14 cellular contexts compared by ENCODE assay signal in the genomic region with DNA sequence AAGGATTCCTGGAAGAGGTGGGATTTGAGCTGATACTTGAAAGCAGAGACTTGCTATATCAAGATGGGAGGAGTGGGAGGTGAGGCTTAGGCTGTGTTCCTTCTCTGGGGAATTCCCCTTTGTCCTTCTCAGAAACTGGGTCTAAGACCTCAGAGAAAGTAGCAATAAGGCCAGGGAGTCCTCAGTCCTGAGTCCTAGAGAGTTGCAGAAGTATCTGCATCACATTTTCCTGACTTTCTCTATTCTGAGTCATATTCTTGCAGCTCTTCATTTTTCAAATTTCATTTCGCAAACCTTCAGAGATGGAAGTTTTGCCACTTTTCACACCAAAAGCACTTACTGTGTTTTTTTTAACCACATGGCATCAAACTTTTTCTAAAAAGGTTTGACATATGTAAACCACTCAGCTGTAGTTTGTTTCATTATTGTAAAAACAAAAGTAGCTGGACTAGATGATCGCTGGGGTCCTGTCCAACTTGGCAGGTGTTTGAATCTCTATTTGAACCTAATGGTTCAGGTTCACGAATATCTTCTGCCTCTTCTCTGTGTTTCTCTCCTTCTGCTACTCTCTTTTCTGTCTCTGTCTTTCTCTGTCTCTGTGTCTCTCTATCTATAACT. TPM values are rescaled to one million over a fixed set of nuclear protein-coding genes. Genes with fewer than 3 reads are reported as not detected.
DNase-seq lines count a peak whose midpoint lies in the region; ATAC-seq, FAIRE-seq and TF ChIP-seq lines count a peak whose summit lies in the region.
"Had no signal": no experiment of that assay in that cellular context is flagged by ENCODE, and none has a peak within 500 bp of the region (broad histone marks: within the 10 kb centered on the region; RNA-seq: fewer than 3 reads in every experiment).

No MANE protein-coding gene starts in this region.

- no peak for FAIRE-seq in RCC 7860 (lab: Jason Lieb, UNC)

- H3K27me3 ChIP-seq in ACC112 (ENCODE audit: insufficient read depth, low read length) (no peaks in the 10 kb centered on the region), breast epithelium (no peaks in the 10 kb centered on the region), MG63 (no peaks in the 10 kb centered on the region)
- H3K27me3 ChIP-seq: dorsolateral prefrontal cortex had no signal

- no peak overlapping the region for H3K4me3 ChIP-seq in ACC112 (ENCODE audit: low read depth, low read length)
- H3K4me3 ChIP-seq in GM12865 (ENCODE audit: low read depth, low read length): no peak overlapping the region
- no peak overlapping the region for H3K4me3 ChIP-seq in breast epithelium
- no peak overlapping the region for H3K4me3 ChIP-seq in MG63
- H3K4me3 ChIP-seq: dorsolateral prefrontal cortex had no signal

- no peak for TF ChIP-seq POLR2A in breast epithelium (IDR thresholded peaks at IDR 0.05)

- H3K79me2 ChIP-seq in ACC112 (ENCODE audit: control insufficient read depth, insufficient read depth, low read length, unreplicated experiment): no peaks in the 10 kb centered on the region

- intact Hi-C loops in breast epithelium (cut with DNase I; ENCODE audit: low total_unique reads): no loop called here

- peak overlapping the region; percentile 40; the same call in 1 of the 2 replicates for H3K27ac ChIP-seq in ACC112 (ENCODE audit: low read depth, low read length)
- no peak overlapping the region for H3K27ac ChIP-seq in breast epithelium
- H3K27ac ChIP-seq: dorsolateral prefrontal cortex, VCaP had no signal

- peaks cover 9% of the 10 kb centered on the region for H3K4me1 ChIP-seq in ACC112 (ENCODE audit: control insufficient read depth, insufficient read depth, low read length, unreplicated experiment)
- no peaks in the 10 kb centered on the region for H3K4me1 ChIP-seq in breast epithelium

- TF ChIP-seq CTCF in GM12865 (IDR thresholded peaks at IDR 0.05; ENCODE audit: insufficient read depth, low read depth, low read length, missing control alignments) (no peak), breast epithelium (IDR thresholded peaks at IDR 0.05) (no peak)

- H3K9me3 ChIP-seq in breast epithelium (no peaks in the 10 kb centered on the region), MG63 (no peaks in the 10 kb centered on the region)

- ATAC-seq in HG02973 (IDR thresholded peaks at IDR 0.05; ENCODE audit: unreplicated experiment): peak; percentile 52
- ATAC-seq in left lobe of liver: no peak
- ATAC-seq: left colon had no signal

- no peaks in the 10 kb centered on the region for H3K36me3 ChIP-seq in ACC112 (ENCODE audit: insufficient read depth, low read length)
- no peaks in the 10 kb centered on the region for H3K36me3 ChIP-seq in breast epithelium
- H3K36me3 ChIP-seq in MG63: no peaks in the 10 kb centered on the region

- DNase-seq in GM12865 (ENCODE audit: low read depth) (peak; percentile 32), fibroblast of gingiva (ENCODE audit: low read depth) (peak; percentile 36), breast epithelium (ENCODE audit: low spot score in 2 of 2) (no peak), left lobe of liver (ENCODE audit: low spot score) (no peak), RCC 7860 (ENCODE audit: low spot score) (no peak), MG63 (no peak)
- DNase-seq: C1 segment of cervical spinal cord, dorsolateral prefrontal cortex, HFFc6, left colon had no signal

- H2AFZ ChIP-seq in ACC112 (ENCODE audit: low read length, unreplicated experiment): no peak overlapping the region

RNA-seq across cellular contexts. Expression of gene COLQ, which starts 21.3 kb away (rescaled TPM):
- total RNA-seq in breast epithelium: 1 to 10 TPM; 1.8 to 3.3 (median 1.9) TPM
- 1.3 TPM for total RNA-seq in left lobe of liver
- total RNA-seq in MG63 (2014; rRNA removed; shearing (Covaris generic); ENCODE audit: low replicate concordance): not detected in 2 replicates
- total RNA-seq: NCI-H460 had no signal

Comparison
In these comparisons a context has a peak if more than half of its experiments do, and no peak if none do; other contexts are left out.
1. DNase-seq: peak in GM12865 (single experiment) and fibroblast of gingiva (single experiment); none in breast epithelium (0 of 2), left lobe of liver (single experiment), RCC 7860 (single experiment) and MG63 (single experiment).